In the genomic region with DNA sequence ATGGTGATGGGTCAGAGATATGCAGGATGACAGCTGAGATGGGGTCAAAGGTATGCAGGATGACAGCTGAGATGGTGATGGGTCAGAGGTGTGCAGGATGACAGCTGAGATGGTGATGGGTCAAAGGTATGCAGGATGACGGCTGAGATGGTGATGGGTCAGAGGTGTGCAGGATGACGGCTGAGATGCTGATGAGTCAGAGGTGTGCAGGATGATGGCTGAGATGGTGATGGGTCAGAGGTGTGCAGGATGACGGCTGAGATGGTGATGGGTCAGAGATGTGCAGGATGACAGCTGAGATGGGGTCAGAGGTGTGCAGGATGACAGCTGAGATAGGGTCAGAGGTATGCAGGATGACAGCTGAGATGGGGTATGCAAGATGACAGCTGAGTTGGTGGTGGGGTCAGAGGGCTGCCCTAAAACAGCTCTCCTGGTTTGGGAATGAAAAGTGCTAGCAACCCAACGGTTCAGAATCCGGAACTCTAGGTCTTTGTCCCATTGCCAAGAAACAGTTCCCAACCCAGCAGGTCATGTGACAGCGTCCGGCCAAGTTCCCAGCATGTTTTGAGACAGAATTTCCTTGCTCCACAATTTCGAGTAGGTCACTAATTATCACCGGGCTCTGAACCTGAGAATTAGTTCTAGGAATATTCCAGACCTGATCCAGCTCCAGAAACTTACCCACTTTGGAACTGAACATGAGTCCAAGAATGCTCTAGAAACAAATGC, we compare ENCODE assay signal across 13 cellular contexts. TPM values are rescaled to one million over a fixed set of nuclear protein-coding genes. Genes with fewer than 3 reads are reported as not detected.
DNase-seq lines count a peak whose midpoint lies in the region; ATAC-seq and TF ChIP-seq lines count a peak whose summit lies in the region.
"Had no signal": no experiment of that assay in that cellular context is flagged by ENCODE, and none has a peak within 500 bp of the region (broad histone marks: within the 10 kb centered on the region; RNA-seq: fewer than 3 reads in every experiment).

No MANE protein-coding gene starts in this region.

- WGBS in prostate gland: 45% methylated on average over 9 of the region's 9 CpGs
- WGBS in endodermal cell (ENCODE audit: insufficient coverage in 1 of 2, insufficient read length in 1 of 2), 2 experiments: 90 to 93% methylated on average over 9 of the region's 9 CpGs

- no peaks in the 10 kb centered on the region for H3K9me3 Mint-ChIP-seq in CD4-positive, alpha-beta memory T cell
- H3K9me3 Mint-ChIP-seq in activated naive CD8-positive, alpha-beta T cell treated with anti-CD3 and anti-CD28 coated beads, Interleukin-2, amount 50 U/mL, for 24 hours: no peaks in the 10 kb centered on the region
- H3K9me3 Mint-ChIP-seq in endodermal cell: no peaks in the 10 kb centered on the region

- intact Hi-C loops in CD4-positive, alpha-beta memory T cell (cut with micrococcal nuclease): no loop called here
- intact Hi-C loops in left ventricle myocardium inferior (cut with micrococcal nuclease) (no loop called here), prostate gland (cut with DNase I) (loop anchor here (10.0 kb wide), 1 partner anchor 177 kb away; a partner anchor contains a TSS), PC-9 (cut with micrococcal nuclease; ENCODE audit: unreplicated experiment) (no loop called here)

- peaks cover 11% of the 10 kb centered on the region for H3K36me3 ChIP-seq in CD4-positive, alpha-beta memory T cell (ENCODE audit: insufficient read depth, low read length)
- peaks cover 60% of the 10 kb centered on the region for H3K36me3 ChIP-seq in left ventricle myocardium inferior
- H3K36me3 ChIP-seq in prostate gland: peaks cover 4% of the 10 kb centered on the region in 2 donors
- H3K36me3 ChIP-seq in PC-9 (ENCODE audit: low read depth): peaks cover 9% of the 10 kb centered on the region; the same call in 1 of the 2 replicates
- H3K36me3 ChIP-seq in endodermal cell (ENCODE audit: control insufficient read depth, insufficient read depth, low read length): peaks cover 51% of the 10 kb centered on the region

- TF ChIP-seq CTCF in left ventricle myocardium inferior (IDR thresholded peaks at IDR 0.05; ENCODE audit: borderline replicate concordance) (no peak), prostate gland (IDR thresholded peaks at IDR 0.05) (no peak), PC-9 (conservative IDR thresholded peaks at IDR 0.05) (no peak), endodermal cell (conservative IDR thresholded peaks at IDR 0.05) (no peak)

- peak overlapping the region in 5 of 7 donors; percentile 12 to 79 (median 64) for H3K27ac Mint-ChIP-seq in CD4-positive, alpha-beta memory T cell
- peak overlapping the region; percentile 28 for H3K27ac Mint-ChIP-seq in activated naive CD8-positive, alpha-beta T cell treated with anti-CD3 and anti-CD28 coated beads, Interleukin-2, amount 50 U/mL, for 24 hours
- H3K27ac Mint-ChIP-seq in endodermal cell: no peak overlapping the region

- H3K9ac ChIP-seq in endodermal cell (ENCODE audit: extremely low read depth, low read length, poor library complexity, severe bottlenecking): no peak overlapping the region

- H2AFZ ChIP-seq in PC-9: no peak overlapping the region

- TF ChIP-seq POLR2A in prostate gland (IDR thresholded peaks at IDR 0.05): no peak

- no peaks in the 10 kb centered on the region for H3K27me3 ChIP-seq in CD4-positive, alpha-beta memory T cell (ENCODE audit: insufficient read depth, low read length)
- H3K27me3 ChIP-seq in left ventricle myocardium inferior (ENCODE audit: low read depth): no peaks in the 10 kb centered on the region
- H3K27me3 ChIP-seq in prostate gland (replicated peaks; ENCODE audit: insufficient read depth): no peaks in the 10 kb centered on the region
- H3K27me3 ChIP-seq in PC-9 (ENCODE audit: insufficient read depth, low read depth): no peaks in the 10 kb centered on the region
- H3K27me3 ChIP-seq in endodermal cell (ENCODE audit: control insufficient read depth, insufficient read depth, low read length, poor library complexity, severe bottlenecking): no peaks in the 10 kb centered on the region

- peaks cover 17% of the 10 kb centered on the region for H3K4me1 ChIP-seq in CD4-positive, alpha-beta memory T cell (ENCODE audit: insufficient read depth, low read length)
- H3K4me1 ChIP-seq in left ventricle myocardium inferior (peaks cover 70% of the 10 kb centered on the region), prostate gland (replicated peaks) (peaks cover 6% of the 10 kb centered on the region), PC-9 (replicated peaks; ENCODE audit: insufficient read depth) (peaks cover 15% of the 10 kb centered on the region), endodermal cell (ENCODE audit: control insufficient read depth, insufficient read depth, low read length) (no peaks in the 10 kb centered on the region)

- DNase-seq in CD4-positive, alpha-beta memory T cell: no peak
- no peak for DNase-seq in activated naive CD8-positive, alpha-beta T cell treated with anti-CD3 and anti-CD28 coated beads, Interleukin-2, amount 50 U/mL, for 24 hours
- DNase-seq in left ventricle myocardium inferior: peak; percentile 50
- peak; percentile 21 for DNase-seq in prostate gland (ENCODE audit: low spot score)
- DNase-seq in NCI-H187 treated with DMSO at 0.1 percent for 48 hours (lab: John Stamatoyannopoulos, UW): no peak
- DNase-seq in PC-9: no peak
- DNase-seq in endodermal cell: no peak
- DNase-seq: activated T-cell treated with anti-CD3 and anti-CD28 coated beads, Interleukin-2, amount 50 U/mL, for 48 hours; COR-L47; H7 had no signal

- peaks cover 16 to 38% (median 28%) of the 10 kb centered on the region in 4 donors for H3K4me1 Mint-ChIP-seq in CD4-positive, alpha-beta memory T cell
- peaks cover 17% of the 10 kb centered on the region for H3K4me1 Mint-ChIP-seq in activated naive CD8-positive, alpha-beta T cell treated with anti-CD3 and anti-CD28 coated beads, Interleukin-2, amount 50 U/mL, for 24 hours
- peaks cover 15% of the 10 kb centered on the region for H3K4me1 Mint-ChIP-seq in endodermal cell

- H3K27ac ChIP-seq in CD4-positive, alpha-beta memory T cell (ENCODE audit: low read depth, low read length): no peak overlapping the region
- H3K27ac ChIP-seq in left ventricle myocardium inferior (replicated peaks) (peak overlapping the region; percentile 97), prostate gland (peak overlapping the region; percentile 27 to 99), PC-9 (no peak overlapping the region), endodermal cell (ENCODE audit: low read depth, low read length) (no peak overlapping the region)
- H3K27ac ChIP-seq: epithelial cell of prostate had no signal

- CTCF ChIA-PET in CD4-positive, alpha-beta memory T cell (lab: Charles Lee; ENCODE audit: partially characterized antibody): interaction anchor here (1.3 to 1.6 kb wide), 2 partner anchors 8 to 17 kb away, joined by 4 read pairs; no protein-coding TSS in a partner anchor
- CTCF ChIA-PET in PC-9 (lab: Charles Lee): no interaction called here

- no peaks in the 10 kb centered on the region for H3K27me3 Mint-ChIP-seq in CD4-positive, alpha-beta memory T cell
- no peaks in the 10 kb centered on the region for H3K27me3 Mint-ChIP-seq in activated naive CD8-positive, alpha-beta T cell treated with anti-CD3 and anti-CD28 coated beads, Interleukin-2, amount 50 U/mL, for 24 hours
- H3K27me3 Mint-ChIP-seq in endodermal cell (ENCODE audit: insufficient read depth): no peaks in the 10 kb centered on the region

- no peak overlapping the region for H3K4me2 ChIP-seq in PC-9

- no peaks in the 10 kb centered on the region for H3K9me3 ChIP-seq in CD4-positive, alpha-beta memory T cell (ENCODE audit: control insufficient read depth in 1 of 2, low read length in 2 of 2)
- H3K9me3 ChIP-seq in left ventricle myocardium inferior (replicated peaks) (no peaks in the 10 kb centered on the region), prostate gland (no peaks in the 10 kb centered on the region), PC-9 (ENCODE audit: insufficient read depth, low read depth) (no peaks in the 10 kb centered on the region), endodermal cell (ENCODE audit: control insufficient read depth, low read length) (no peaks in the 10 kb centered on the region)

- H3K36me3 Mint-ChIP-seq in CD4-positive, alpha-beta memory T cell: peaks cover 28 to 43% of the 10 kb centered on the region in 2 donors
- peaks cover 30% of the 10 kb centered on the region for H3K36me3 Mint-ChIP-seq in activated naive CD8-positive, alpha-beta T cell treated with anti-CD3 and anti-CD28 coated beads, Interleukin-2, amount 50 U/mL, for 24 hours (ENCODE audit: low read depth)
- peaks cover 52% of the 10 kb centered on the region for H3K36me3 Mint-ChIP-seq in endodermal cell (ENCODE audit: low read depth)

- BruUV-seq in PC-9 (replicated peaks; lab: Mats Ljungman, UMichigan): no TSS peak

- H4K20me1 ChIP-seq in PC-9 (ENCODE audit: insufficient read depth): 0 out of 2 replicates have a peak, but pooled peaks cover 4% of the 10 kb centered on the region

- H3K4me3 ChIP-seq in CD4-positive, alpha-beta memory T cell (ENCODE audit: low read length in 2 of 2): no peak overlapping the region
- H3K4me3 ChIP-seq in left ventricle myocardium inferior (peak overlapping the region; percentile 100), prostate gland (no peak overlapping the region), PC-9 (no peak overlapping the region), endodermal cell (ENCODE audit: low read length) (no peak overlapping the region)

- peak overlapping the region in 3 of 8 donors; percentile 1 to 45 (median 35) for H3K4me3 Mint-ChIP-seq in CD4-positive, alpha-beta memory T cell
- H3K4me3 Mint-ChIP-seq in activated naive CD8-positive, alpha-beta T cell treated with anti-CD3 and anti-CD28 coated beads, Interleukin-2, amount 50 U/mL, for 24 hours: no peak overlapping the region
- no peak overlapping the region for H3K4me3 Mint-ChIP-seq in endodermal cell

- POLR2A ChIA-PET in CD4-positive, alpha-beta memory T cell (lab: Charles Lee; ENCODE audit: partially characterized antibody): no interaction called here
- POLR2A ChIA-PET in PC-9 (lab: Charles Lee; ENCODE audit: unreplicated experiment): no interaction called here

- H3K9me2 ChIP-seq in PC-9 (ENCODE audit: insufficient read depth): no peaks in the 10 kb centered on the region

- H3K79me2 ChIP-seq in PC-9 (ENCODE audit: low read depth): peaks cover 23% of the 10 kb centered on the region

- peaks cover 23% of the 10 kb centered on the region; the same call in 1 of the 2 replicates for H3F3A ChIP-seq in PC-9 (ENCODE audit: insufficient read depth, low read depth)

- no peak for ATAC-seq in activated naive CD8-positive, alpha-beta T cell treated with anti-CD3 and anti-CD28 coated beads, Interleukin-2, amount 50 U/mL, for 24 hours
- ATAC-seq in GM21529 (IDR thresholded peaks at IDR 0.05; ENCODE audit: unreplicated experiment): no peak

RNA-seq across cellular contexts. Expression of a gene that starts 3.3 kb away (rescaled TPM):
- total RNA-seq in CD4-positive, alpha-beta memory T cell: 100 to 1,000 TPM; 116 to 122 TPM
- polyA plus RNA-seq in CD4-positive, alpha-beta memory T cell: 100 to 1,000 TPM; 350 to 352 TPM
- total RNA-seq in left ventricle myocardium inferior: 1,019 TPM
- total RNA-seq in prostate gland: 100 to 1,000 TPM; 301 to 565 TPM
- 186 TPM in 2 replicates for total RNA-seq in PC-9 (2021)
- total RNA-seq in endodermal cell: 100 to 1,000 TPM; 404 to 410 TPM
- polyA plus RNA-seq in endodermal cell (2013, experiment 1 of 2): 190 TPM
- polyA plus RNA-seq in endodermal cell (2013, experiment 2 of 2): 182 TPM

RNA-seq across cellular contexts. Expression of a gene that starts 22.6 kb away (rescaled TPM):
- not detected for total RNA-seq in CD4-positive, alpha-beta memory T cell
- polyA plus RNA-seq in CD4-positive, alpha-beta memory T cell: not detected
- total RNA-seq in left ventricle myocardium inferior (not detected), prostate gland (under 1 TPM in 1 of 2 donors, not detected in 1; 0.91 TPM), PC-9 (2021) (not detected in 2 replicates), endodermal cell (not detected)
- not detected for polyA plus RNA-seq in endodermal cell (2013, experiment 1 of 2)
- polyA plus RNA-seq in endodermal cell (2013, experiment 2 of 2): not detected
- total RNA-seq: H7, HT-29 had no signal

RNA-seq across cellular contexts. Expression of a gene that starts 36.4 kb away (rescaled TPM):
- total RNA-seq in CD4-positive, alpha-beta memory T cell: 100 to 1,000 TPM; 863 to 875 TPM
- 100 to 1,000 TPM; 156 to 225 TPM for polyA plus RNA-seq in CD4-positive, alpha-beta memory T cell
- 169 TPM for total RNA-seq in left ventricle myocardium inferior
- total RNA-seq in prostate gland: 100 to 1,000 TPM; 465 to 586 TPM
- 225 and 296 TPM in 2 replicates for total RNA-seq in PC-9 (2021)
- 100 to 1,000 TPM; 190 to 258 TPM for total RNA-seq in endodermal cell
- 259 TPM for polyA plus RNA-seq in endodermal cell (2013, experiment 1 of 2)
- polyA plus RNA-seq in endodermal cell (2013, experiment 2 of 2): 234 TPM

RNA-seq across cellular contexts. Expression of a gene that starts 40.0 kb away (rescaled TPM):
- not detected for total RNA-seq in CD4-positive, alpha-beta memory T cell
- polyA plus RNA-seq in CD4-positive, alpha-beta memory T cell: not detected
- total RNA-seq in left ventricle myocardium inferior: not detected
- under 1 TPM in 1 of 2 donors, not detected in 1; 0.34 TPM for total RNA-seq in prostate gland
- total RNA-seq in PC-9 (2021): not detected in 2 replicates
- under 1 TPM; 0.44 to 0.66 TPM for total RNA-seq in endodermal cell
- polyA plus RNA-seq in endodermal cell (2013, experiment 1 of 2): 0.68 TPM
- polyA plus RNA-seq in endodermal cell (2013, experiment 2 of 2): 0.33 TPM
- total RNA-seq: HT-29 had no signal

Comparison
In these comparisons a context has a peak if more than half of its experiments do, and no peak if none do; other contexts are left out.
1. DNase-seq: peak in left ventricle myocardium inferior (single experiment) and prostate gland (single experiment); none in CD4-positive, alpha-beta memory T cell (0 of 5), activated naive CD8-positive, alpha-beta T cell treated with anti-CD3 and anti-CD28 coated beads, Interleukin-2, amount 50 U/mL, for 24 hours (single experiment), NCI-H187 treated with DMSO at 0.1 percent for 48 hours (single experiment), PC-9 (0 of 2) and endodermal cell (single experiment).
2. H3K27ac ChIP-seq: peak in left ventricle myocardium inferior (single experiment) and prostate gland (2 of 2); none in CD4-positive, alpha-beta memory T cell (single experiment), PC-9 (single experiment) and endodermal cell (single experiment).